9 cellular contexts compared by ENCODE assay signal in genomic region chr5:67181648-67182218, GRCh38. TPM values are rescaled to one million over a fixed set of nuclear protein-coding genes. Genes with fewer than 3 reads are reported as not detected.
DNase-seq lines count a peak whose midpoint lies in the region; ATAC-seq and TF ChIP-seq lines count a peak whose summit lies in the region.
"Had no signal": no experiment of that assay in that cellular context is flagged by ENCODE, and none has a peak within 500 bp of the region (broad histone marks: within the 10 kb centered on the region; RNA-seq: fewer than 3 reads in every experiment).

No MANE protein-coding gene starts in this region.

- intact Hi-C loops in activated CD8-positive, alpha-beta T cell treated with anti-CD3 and anti-CD28 coated beads for 36 hours (cut with micrococcal nuclease), result no loop called here
- intact Hi-C loops in testis (cut with DNase I; ENCODE audit: low total_unique reads), result no loop called here

- TF ChIP-seq CTCF in activated CD8-positive, alpha-beta T cell treated with anti-CD3 and anti-CD28 coated beads for 36 hours (IDR thresholded peaks at IDR 0.05), result no peak
- TF ChIP-seq CTCF in lung (IDR thresholded peaks at IDR 0.05; ENCODE audit: control extremely low read depth, extremely low read depth), result no peak
- TF ChIP-seq CTCF in testis (IDR thresholded peaks at IDR 0.05), result no peak

- H3K4me1 Mint-ChIP-seq in activated CD8-positive, alpha-beta memory T cell treated with anti-CD3 and anti-CD28 coated beads, Interleukin-2, amount 10 ng/mL, durations not matched to agents 7 days and 5 days, result peaks cover 53% of the 10 kb centered on the region
- H3K4me1 Mint-ChIP-seq in activated CD8-positive, alpha-beta T cell treated with anti-CD3 and anti-CD28 coated beads for 36 hours (ENCODE audit: low read depth), result peaks cover 43% of the 10 kb centered on the region

- H3K36me3 ChIP-seq in lung (ENCODE audit: control insufficient read depth in 2 of 2, insufficient read depth in 2 of 2, low read length in 2 of 2), result no peaks in the 10 kb centered on the region
- H3K36me3 ChIP-seq in testis (ENCODE audit: low read depth, missing control alignments), result no peaks in the 10 kb centered on the region

- H3K4me3 ChIP-seq in lung (no peak overlapping the region), testis (no peak overlapping the region)

- WGBS in lung, 2 donors, result 43 to 62% methylated on average over 5 of the region's 5 CpGs
- WGBS in testis, 2 donors, result 52 to 60% methylated on average over 5 of the region's 5 CpGs

- H3K4me1 ChIP-seq in lung (ENCODE audit: control insufficient read depth in 2 of 2, insufficient read depth in 2 of 2, low read length in 2 of 2), result peaks cover 0 to 2% of the 10 kb centered on the region in 2 donors
- H3K4me1 ChIP-seq in testis, result peaks cover 8% of the 10 kb centered on the region

- H3K36me3 Mint-ChIP-seq in activated CD8-positive, alpha-beta memory T cell treated with anti-CD3 and anti-CD28 coated beads, Interleukin-2, amount 10 ng/mL, durations not matched to agents 7 days and 5 days, result peaks cover 31% of the 10 kb centered on the region
- peaks cover 11% of the 10 kb centered on the region for H3K36me3 Mint-ChIP-seq in activated CD8-positive, alpha-beta T cell treated with anti-CD3 and anti-CD28 coated beads for 36 hours (ENCODE audit: low read depth)

- H3K27me3 ChIP-seq in lung (ENCODE audit: control insufficient read depth, insufficient read depth), result no peaks in the 10 kb centered on the region
- H3K27me3 ChIP-seq in testis, result no peaks in the 10 kb centered on the region

- peak; percentile 71 for ATAC-seq in activated CD8-positive, alpha-beta memory T cell treated with anti-CD3 and anti-CD28 coated beads, Interleukin-2, amount 10 ng/mL, durations not matched to agents 7 days and 5 days
- peak; percentile 72 for ATAC-seq in activated CD8-positive, alpha-beta T cell treated with anti-CD3 and anti-CD28 coated beads for 36 hours
- peak; percentile 63 for ATAC-seq in lung (ENCODE audit: insufficient read depth, low FRiP score)
- ATAC-seq in GM18517 (IDR thresholded peaks at IDR 0.05; ENCODE audit: unreplicated experiment), result no peak

- DNase-seq in activated CD8-positive, alpha-beta memory T cell treated with anti-CD3 and anti-CD28 coated beads, Interleukin-2, amount 10 ng/mL, durations not matched to agents 7 days and 5 days, result peak; percentile 45
- no peak for DNase-seq in activated CD8-positive, alpha-beta memory T cell treated with anti-CD3 and anti-CD28 coated beads, Interleukin-2, amount 50 U/mL, for 48 hours
- DNase-seq in activated CD8-positive, alpha-beta T cell treated with anti-CD3 and anti-CD28 coated beads for 36 hours, result peak; percentile 51
- DNase-seq in lung (ENCODE audit: low spot score) (no peak), testis (no peak), NCI-H526 (lab: John Stamatoyannopoulos, UW) (no peak), NCI-H1930 (lab: John Stamatoyannopoulos, UW) (no peak)

- no peak overlapping the region for H3K4me3 Mint-ChIP-seq in activated CD8-positive, alpha-beta memory T cell treated with anti-CD3 and anti-CD28 coated beads, Interleukin-2, amount 10 ng/mL, durations not matched to agents 7 days and 5 days
- peak overlapping the region; percentile 2 for H3K4me3 Mint-ChIP-seq in activated CD8-positive, alpha-beta T cell treated with anti-CD3 and anti-CD28 coated beads for 36 hours

- POLR2A ChIA-PET in activated CD8-positive, alpha-beta T cell treated with anti-CD3 and anti-CD28 coated beads for 36 hours (lab: Charles Lee), result interaction anchor here (0.6 to 4.3 kb wide), 2 partner anchors 15 to 1369 kb away, joined by 3 to 19 read pairs; no protein-coding TSS in a partner anchor

- H3K9me3 ChIP-seq in lung (ENCODE audit: control insufficient read depth in 2 of 2, insufficient read depth in 1 of 2, low read length in 1 of 2) (peaks cover under 1 to 3% of the 10 kb centered on the region in 2 donors), testis (no peaks in the 10 kb centered on the region)

- H3K9me3 Mint-ChIP-seq in activated CD8-positive, alpha-beta memory T cell treated with anti-CD3 and anti-CD28 coated beads, Interleukin-2, amount 10 ng/mL, durations not matched to agents 7 days and 5 days (ENCODE audit: low read depth), result peaks cover 9% of the 10 kb centered on the region
- H3K9me3 Mint-ChIP-seq in activated CD8-positive, alpha-beta T cell treated with anti-CD3 and anti-CD28 coated beads for 36 hours, result peaks cover 14% of the 10 kb centered on the region

- H3K27ac ChIP-seq in lung (ENCODE audit: low read depth in 1 of 2, low read length in 1 of 2) (no peak overlapping the region), testis (peak overlapping the region; percentile 55 to 77)

- CTCF ChIA-PET in activated CD8-positive, alpha-beta memory T cell treated with anti-CD3 and anti-CD28 coated beads, Interleukin-2, amount 10 ng/mL, durations not matched to agents 7 days and 5 days (lab: Charles Lee), result interaction anchor here (0.9 to 3.9 kb wide), 6 partner anchors 9 to 25 kb away, joined by 3 to 19 read pairs (median 4); partner anchors contain the start of gene CD180
- CTCF ChIA-PET in activated CD8-positive, alpha-beta T cell treated with anti-CD3 and anti-CD28 coated beads for 36 hours (lab: Charles Lee), result interaction anchor here (1.1 to 1.6 kb wide), 3 partner anchors 15 to 23 kb away, joined by 3 to 5 read pairs (median 3); no protein-coding TSS in a partner anchor

- H3K27ac Mint-ChIP-seq in activated CD8-positive, alpha-beta memory T cell treated with anti-CD3 and anti-CD28 coated beads, Interleukin-2, amount 10 ng/mL, durations not matched to agents 7 days and 5 days, result peak overlapping the region; percentile 87
- H3K27ac Mint-ChIP-seq in activated CD8-positive, alpha-beta T cell treated with anti-CD3 and anti-CD28 coated beads for 36 hours, result peak overlapping the region; percentile 71

- H3K27me3 Mint-ChIP-seq in activated CD8-positive, alpha-beta memory T cell treated with anti-CD3 and anti-CD28 coated beads, Interleukin-2, amount 10 ng/mL, durations not matched to agents 7 days and 5 days, result no peaks in the 10 kb centered on the region
- no peaks in the 10 kb centered on the region for H3K27me3 Mint-ChIP-seq in activated CD8-positive, alpha-beta T cell treated with anti-CD3 and anti-CD28 coated beads for 36 hours

- no peak for TF ChIP-seq POLR2A in testis (IDR thresholded peaks at IDR 0.05)

RNA-seq across cellular contexts. Expression of gene CD180, which starts 14.9 kb away (rescaled TPM):
- total RNA-seq in activated CD8-positive, alpha-beta memory T cell treated with anti-CD3 and anti-CD28 coated beads, Interleukin-2, amount 10 ng/mL, durations not matched to agents 7 days and 5 days, result under 1 TPM in 1 of 2 experiments, not detected in 1; 0.07 TPM
- not detected for total RNA-seq in activated CD8-positive, alpha-beta T cell treated with anti-CD3 and anti-CD28 coated beads for 36 hours
- total RNA-seq in lung (1 to 10 TPM; 2.2 to 2.6 TPM), testis (under 1 TPM; 0.08 to 0.37 TPM)
- polyA plus RNA-seq in lung (1 to 10 TPM in 1 of 2 donors, under 1 TPM in 1; 0.59 to 2.1 TPM), testis (ENCODE audit: insufficient read depth, low read depth, low replicate concordance) (1.1 TPM)
- total RNA-seq: bronchial epithelial cell had no signal

Comparison
In these comparisons a context has a peak if more than half of its experiments do, and no peak if none do; other contexts are left out.
1. DNase-seq: peak in activated CD8-positive, alpha-beta memory T cell treated with anti-CD3 and anti-CD28 coated beads, Interleukin-2, amount 10 ng/mL, durations not matched to agents 7 days and 5 days (single experiment) and activated CD8-positive, alpha-beta T cell treated with anti-CD3 and anti-CD28 coated beads for 36 hours (single experiment); none in activated CD8-positive, alpha-beta memory T cell treated with anti-CD3 and anti-CD28 coated beads, Interleukin-2, amount 50 U/mL, for 48 hours (single experiment), lung (single experiment), testis (single experiment), NCI-H526 (0 of 2) and NCI-H1930 (0 of 2).
2. H3K27ac ChIP-seq: peak in testis (2 of 2); none in lung (0 of 2).